16 cellular contexts compared by ENCODE assay signal in genomic region chr6:18293192-18293904, GRCh38. TPM values are rescaled to one million over a fixed set of nuclear protein-coding genes. Genes with fewer than 3 reads are reported as not detected.
A peak's percentile ranks its signal among the peaks of the same experiment; 100 is the strongest.
DNase-seq lines count a peak whose midpoint lies in the region; ATAC-seq, FAIRE-seq and TF ChIP-seq lines count a peak whose summit lies in the region.
"Had no signal": no experiment of that assay in that cellular context is flagged by ENCODE, and none has a peak within 500 bp of the region (broad histone marks: within the 10 kb centered on the region; RNA-seq: fewer than 3 reads in every experiment).

No MANE protein-coding gene starts in this region.

- intact Hi-C loops in upper lobe of right lung (cut with DNase I) = no loop called here

- H3K4me1 ChIP-seq in astrocyte (ENCODE audit: insufficient read depth, low read length) (no peaks in the 10 kb centered on the region), upper lobe of right lung (no peaks in the 10 kb centered on the region)

- no peak overlapping the region for H3K4me2 ChIP-seq in astrocyte (ENCODE audit: low read length)

- DNase-seq in EH (ENCODE audit: low read depth) (peak; percentile 88), M059J (ENCODE audit: low read depth) (peak; percentile 97), astrocyte (ENCODE audit: low read depth) (peak; percentile 22), myocyte (ENCODE audit: low read depth) (peak; percentile 34), upper lobe of right lung (no peak), NCI-H524 treated with DMSO at 0.1 percent for 48 hours (lab: John Stamatoyannopoulos, UW) (no peak)
- DNase-seq: aorta; CD4-positive, alpha-beta memory T cell; left ventricle myocardium superior; NCI-H2081 treated with DMSO at 0.1 percent for 48 hours; stimulated activated naive CD8-positive, alpha-beta T cell treated with anti-CD3 and anti-CD28 coated beads, Interleukin-15, amount 100 ng/mL, for 72 hours; T-cell had no signal

- H3K4me3 ChIP-seq in astrocyte (ENCODE audit: insufficient read depth, low read depth, low read length) (no peak overlapping the region), upper lobe of right lung (no peak overlapping the region)

- no peaks in the 10 kb centered on the region for H3K79me2 ChIP-seq in astrocyte (ENCODE audit: insufficient read depth, low read length)

- H3K36me3 ChIP-seq in astrocyte (ENCODE audit: insufficient read depth, low read length) = no peaks in the 10 kb centered on the region
- no peaks in the 10 kb centered on the region for H3K36me3 ChIP-seq in upper lobe of right lung

- H3K4me3 Mint-ChIP-seq in astrocyte (ENCODE audit: unreplicated experiment) = no peak overlapping the region
- H3K4me3 Mint-ChIP-seq: CD4-positive, alpha-beta memory T cell; natural killer cell treated with Interleukin-12 subunit alpha and Interleukin-12 subunit beta and Interleukin-15 and Interleukin-18, amount 100 ng/mL, for 72 hours; stimulated activated naive CD8-positive, alpha-beta T cell treated with anti-CD3 and anti-CD28 coated beads, Interleukin-15, amount 100 ng/mL, for 72 hours; T-cell had no signal

- TF ChIP-seq CTCF in astrocyte (IDR thresholded peaks at IDR 0.05; ENCODE audit: insufficient read depth, low read depth, low read length) (no peak), upper lobe of right lung (IDR thresholded peaks at IDR 0.05) (no peak)

- H3K9ac ChIP-seq in astrocyte (ENCODE audit: low read length) = no peak overlapping the region

- no peak overlapping the region for H3K27ac Mint-ChIP-seq in astrocyte (ENCODE audit: unreplicated experiment)
- H3K27ac Mint-ChIP-seq: CD4-positive, alpha-beta memory T cell; natural killer cell treated with Interleukin-12 subunit alpha and Interleukin-12 subunit beta and Interleukin-15 and Interleukin-18, amount 100 ng/mL, for 72 hours; T-cell had no signal

- H3K27me3 ChIP-seq in astrocyte (ENCODE audit: insufficient read depth, low read length) = no peaks in the 10 kb centered on the region
- H3K27me3 ChIP-seq in upper lobe of right lung = no peaks in the 10 kb centered on the region

- H3K9me3 Mint-ChIP-seq in astrocyte (ENCODE audit: unreplicated experiment) = no peaks in the 10 kb centered on the region
- H3K9me3 Mint-ChIP-seq: CD4-positive, alpha-beta memory T cell; natural killer cell treated with Interleukin-12 subunit alpha and Interleukin-12 subunit beta and Interleukin-15 and Interleukin-18, amount 100 ng/mL, for 72 hours; stimulated activated naive CD8-positive, alpha-beta T cell treated with anti-CD3 and anti-CD28 coated beads, Interleukin-15, amount 100 ng/mL, for 72 hours; T-cell had no signal

- H2AFZ ChIP-seq in astrocyte (ENCODE audit: low read depth, low read length) = peak overlapping the region; percentile 9

- H4K20me1 ChIP-seq in astrocyte (ENCODE audit: insufficient read depth, low read length) = no peaks in the 10 kb centered on the region

- no peaks in the 10 kb centered on the region for H3K36me3 Mint-ChIP-seq in astrocyte (ENCODE audit: low read depth, unreplicated experiment)
- H3K36me3 Mint-ChIP-seq: CD4-positive, alpha-beta memory T cell; natural killer cell treated with Interleukin-12 subunit alpha and Interleukin-12 subunit beta and Interleukin-15 and Interleukin-18, amount 100 ng/mL, for 72 hours; T-cell had no signal

- H3K9me3 ChIP-seq in astrocyte (ENCODE audit: insufficient read depth, low read depth, low read length) = no peaks in the 10 kb centered on the region
- no peaks in the 10 kb centered on the region for H3K9me3 ChIP-seq in upper lobe of right lung

- no peaks in the 10 kb centered on the region for H3K4me1 Mint-ChIP-seq in astrocyte (ENCODE audit: low read depth, unreplicated experiment)
- H3K4me1 Mint-ChIP-seq: CD4-positive, alpha-beta memory T cell; stimulated activated naive CD8-positive, alpha-beta T cell treated with anti-CD3 and anti-CD28 coated beads, Interleukin-15, amount 100 ng/mL, for 72 hours; T-cell had no signal

- no peak for ATAC-seq in upper lobe of right lung
- no peak for ATAC-seq in GM18517 (IDR thresholded peaks at IDR 0.05; ENCODE audit: unreplicated experiment)
- no peak for ATAC-seq in HG02852 (IDR thresholded peaks at IDR 0.05; ENCODE audit: unreplicated experiment)
- ATAC-seq: left ventricle myocardium superior; natural killer cell treated with Interleukin-12 subunit alpha and Interleukin-12 subunit beta and Interleukin-15 and Interleukin-18, amount 100 ng/mL, for 72 hours; sciatic nerve; stimulated activated naive CD8-positive, alpha-beta T cell treated with anti-CD3 and anti-CD28 coated beads, Interleukin-15, amount 100 ng/mL, for 72 hours; T-cell had no signal

- H3K27me3 Mint-ChIP-seq in astrocyte (ENCODE audit: low read depth, unreplicated experiment) = peaks cover 6% of the 10 kb centered on the region

- H3K27ac ChIP-seq in astrocyte (ENCODE audit: low read depth, low read length) = no peak overlapping the region
- no peak overlapping the region for H3K27ac ChIP-seq in upper lobe of right lung

- FAIRE-seq in astrocyte (lab: Jason Lieb, UNC) = peak; percentile 37

RNA-seq across cellular contexts. Expression of gene DEK, which starts 29.0 kb away (rescaled TPM):
- 326 and 338 TPM in 2 replicates for total RNA-seq in M059J (2014; rRNA removed; shearing (Covaris generic))
- total RNA-seq in astrocyte (35.2 and 39.9 TPM in 2 replicates), myocyte (90.8 and 136 TPM in 2 replicates), upper lobe of right lung (64.9 TPM)
- polyA plus RNA-seq in myocyte (2012) = 38.9 TPM

Comparison
In these comparisons a context has a peak if more than half of its experiments do, and no peak if none do; other contexts are left out.
1. DNase-seq: peak in EH (single experiment), M059J (single experiment), astrocyte (single experiment) and myocyte (single experiment); none in upper lobe of right lung (single experiment) and NCI-H524 treated with DMSO at 0.1 percent for 48 hours (single experiment).